ENCODE assay signal across 31 cellular contexts in genomic region chr18:62833494-62833893, GRCh38.
"Had no signal": no experiment of that assay in that cellular context is flagged by ENCODE, and none has a peak within 500 bp of the region (broad histone marks: within the 10 kb centered on the region; RNA-seq: fewer than 3 reads in every experiment).

No MANE protein-coding gene starts in this region.

- H3K9me3 Mint-ChIP-seq: activated CD8-positive, alpha-beta T cell treated with anti-CD3 and anti-CD28 coated beads for 36 hours; activated naive CD4-positive, alpha-beta T cell treated with anti-CD3 and anti-CD28 coated beads for 36 hours; activated naive CD4-positive, alpha-beta T cell treated with anti-CD3 and anti-CD28 coated beads, Interleukin-2, amount 50 U/mL, for 24 hours; activated naive CD8-positive, alpha-beta T cell treated with anti-CD3 and anti-CD28 coated beads for 36 hours; activated naive CD8-positive, alpha-beta T cell treated with anti-CD3 and anti-CD28 coated beads, Interleukin-2, amount 50 U/mL, for 24 hours; activated T-helper 1 cell treated with anti-CD3 and anti-CD28 coated beads, Interleukin-12 subunit alpha, Interleukin-12 subunit beta, Interleukin-2, Interleukin-4 antibody, amounts not matched to agents 30 ng/mL and 10 ng/mL and 1 ng/mL, durations not matched to agents 14 hours and 24 hours and 36 hours; activated T-helper 2 cell treated with anti-CD3 and anti-CD28 coated beads, Interferon-gamma antibody, Interleukin-2, Interleukin-4, amounts not matched to agents 10 μg/mL and 5 μg/mL and 100 μg/mL, durations not matched to agents 14 hours and 24 hours and 36 hours; central memory CD8-positive, alpha-beta T cell; dendritic cell treated with granulocyte-macrophage colony-stimulating factor and Interleukin-4, amounts not matched to agents 40 ng/mL and 50 ng/mL, for 4 days had no signal

- H3K27ac Mint-ChIP-seq: activated CD8-positive, alpha-beta T cell treated with anti-CD3 and anti-CD28 coated beads for 36 hours; activated naive CD4-positive, alpha-beta T cell treated with anti-CD3 and anti-CD28 coated beads for 36 hours; activated naive CD4-positive, alpha-beta T cell treated with anti-CD3 and anti-CD28 coated beads, Interleukin-2, amount 50 U/mL, for 24 hours; activated naive CD8-positive, alpha-beta T cell treated with anti-CD3 and anti-CD28 coated beads for 36 hours; activated naive CD8-positive, alpha-beta T cell treated with anti-CD3 and anti-CD28 coated beads, Interleukin-2, amount 50 U/mL, for 24 hours; activated T-helper 1 cell treated with anti-CD3 and anti-CD28 coated beads, Interleukin-12 subunit alpha, Interleukin-12 subunit beta, Interleukin-2, Interleukin-4 antibody, amounts not matched to agents 30 ng/mL and 10 ng/mL and 1 ng/mL, durations not matched to agents 14 hours and 24 hours and 36 hours; activated T-helper 2 cell treated with anti-CD3 and anti-CD28 coated beads, Interferon-gamma antibody, Interleukin-2, Interleukin-4, amounts not matched to agents 10 μg/mL and 5 μg/mL and 100 μg/mL, durations not matched to agents 14 hours and 24 hours and 36 hours; brain; dendritic cell treated with granulocyte-macrophage colony-stimulating factor and Interleukin-4, amounts not matched to agents 40 ng/mL and 50 ng/mL, for 4 days; endodermal cell had no signal

- H3K4me1 Mint-ChIP-seq: activated naive CD4-positive, alpha-beta T cell treated with anti-CD3 and anti-CD28 coated beads, Interleukin-2, amount 50 U/mL, for 24 hours had no signal

- H3K4me3 ChIP-seq: ascending aorta, coronary artery, dorsolateral prefrontal cortex, esophagus muscularis mucosa, gastrocnemius medialis, heart left ventricle had no signal

- H3K27me3 Mint-ChIP-seq: activated CD8-positive, alpha-beta T cell treated with anti-CD3 and anti-CD28 coated beads for 36 hours; activated naive CD4-positive, alpha-beta T cell treated with anti-CD3 and anti-CD28 coated beads, Interleukin-2, amount 50 U/mL, for 24 hours; activated naive CD8-positive, alpha-beta T cell treated with anti-CD3 and anti-CD28 coated beads for 36 hours; activated naive CD8-positive, alpha-beta T cell treated with anti-CD3 and anti-CD28 coated beads, Interleukin-2, amount 50 U/mL, for 24 hours; brain; central memory CD8-positive, alpha-beta T cell; dendritic cell treated with granulocyte-macrophage colony-stimulating factor and Interleukin-4, amounts not matched to agents 40 ng/mL and 50 ng/mL, for 4 days had no signal

- ATAC-seq: activated CD8-positive, alpha-beta T cell treated with anti-CD3 and anti-CD28 coated beads for 36 hours; activated naive CD8-positive, alpha-beta T cell treated with anti-CD3 and anti-CD28 coated beads, Interleukin-2, amount 50 U/mL, for 24 hours; foreskin keratinocyte; gastrocnemius medialis; heart left ventricle had no signal

- DNase-seq: activated CD4-positive, alpha-beta T cell treated with anti-CD3 and anti-CD28 coated beads for 1 hour; activated CD4-positive, alpha-beta T cell treated with anti-CD3 and anti-CD28 coated beads for 48 hours; activated CD4-positive, alpha-beta T cell treated with anti-CD3 and anti-CD28 coated beads, Interleukin-2, amount 50 U/mL, for 1 hour; activated CD4-positive, alpha-beta T cell treated with anti-CD3 and anti-CD28 coated beads, Interleukin-2, amount 50 U/mL, for 48 hours; activated CD8-positive, alpha-beta memory T cell treated with anti-CD3 and anti-CD28 coated beads for 24 hours; activated CD8-positive, alpha-beta T cell treated with anti-CD3 and anti-CD28 coated beads for 36 hours; activated effector memory CD4-positive, alpha-beta T cell treated with anti-CD3 and anti-CD28 coated beads, Interleukin-2, amount 50 U/mL, for 16 hours; activated naive CD4-positive, alpha-beta T cell treated with anti-CD3 and anti-CD28 coated beads for 36 hours; activated naive CD8-positive, alpha-beta T cell treated with anti-CD3 and anti-CD28 coated beads for 36 hours; activated naive CD8-positive, alpha-beta T cell treated with anti-CD3 and anti-CD28 coated beads, Interleukin-2, amount 50 U/mL, for 24 hours; activated T-cell treated with anti-CD3 and anti-CD28 coated beads, Interleukin-2, amount 50 U/mL, for 1 hour; activated T-cell treated with anti-CD3 and anti-CD28 coated beads, Interleukin-2, amount 50 U/mL, for 48 hours; dorsolateral prefrontal cortex; effector memory CD4-positive, alpha-beta T cell; endodermal cell; erythroblast; foreskin keratinocyte; gastrocnemius medialis; glutamatergic neuron; heart left ventricle; T-helper 2 cell had no signal

- H3K27ac ChIP-seq: ascending aorta, coronary artery, esophagus muscularis mucosa, gastrocnemius medialis, heart left ventricle had no signal

- H3K4me3 Mint-ChIP-seq: activated CD8-positive, alpha-beta T cell treated with anti-CD3 and anti-CD28 coated beads for 36 hours; activated naive CD4-positive, alpha-beta T cell treated with anti-CD3 and anti-CD28 coated beads for 36 hours; activated naive CD4-positive, alpha-beta T cell treated with anti-CD3 and anti-CD28 coated beads, Interleukin-2, amount 50 U/mL, for 24 hours; activated naive CD8-positive, alpha-beta T cell treated with anti-CD3 and anti-CD28 coated beads for 36 hours; activated naive CD8-positive, alpha-beta T cell treated with anti-CD3 and anti-CD28 coated beads, Interleukin-2, amount 50 U/mL, for 24 hours; activated T-helper 1 cell treated with anti-CD3 and anti-CD28 coated beads, Interleukin-12 subunit alpha, Interleukin-12 subunit beta, Interleukin-2, Interleukin-4 antibody, amounts not matched to agents 30 ng/mL and 10 ng/mL and 1 ng/mL, durations not matched to agents 14 hours and 24 hours and 36 hours; brain; central memory CD8-positive, alpha-beta T cell; dendritic cell treated with granulocyte-macrophage colony-stimulating factor and Interleukin-4, amounts not matched to agents 40 ng/mL and 50 ng/mL, for 4 days; endodermal cell had no signal

- H3K36me3 Mint-ChIP-seq: activated naive CD4-positive, alpha-beta T cell treated with anti-CD3 and anti-CD28 coated beads, Interleukin-2, amount 50 U/mL, for 24 hours had no signal

- H3K9me3 ChIP-seq: ascending aorta, esophagus muscularis mucosa, gastrocnemius medialis, heart left ventricle had no signal

- H3K27me3 ChIP-seq: ascending aorta, dorsolateral prefrontal cortex, esophagus muscularis mucosa, foreskin keratinocyte, gastrocnemius medialis, heart left ventricle had no signal

- FAIRE-seq: bronchial epithelial cell had no signal

- H3K4me1 ChIP-seq: ascending aorta, foreskin keratinocyte had no signal
